Comparison of ENCODE assay signal across 8 cellular contexts in genomic region chr7:148772297-148773089, GRCh38.
DNase-seq lines count a peak whose midpoint lies in the region; ATAC-seq and TF ChIP-seq lines count a peak whose summit lies in the region.

No MANE protein-coding gene starts in this region.

- H2AFZ ChIP-seq in MM.1S (ENCODE audit: low read length), result no peak overlapping the region

- peak; percentile 68 for DNase-seq in MM.1S
- no peak for DNase-seq in activated naive CD8-positive, alpha-beta T cell treated with anti-CD3 and anti-CD28 coated beads, Interleukin-2, amount 50 U/mL, for 24 hours
- DNase-seq in neural crest cell (ENCODE audit: low read depth, low spot score), result no peak
- DNase-seq in CD1c-positive myeloid dendritic cell (ENCODE audit: extremely low spot score), result no peak
- no peak for DNase-seq in NCI-H1092 (lab: John Stamatoyannopoulos, UW)
- no peak for DNase-seq in NCI-H510A treated with DMSO at 0.1 percent for 48 hours (lab: John Stamatoyannopoulos, UW)
- DNase-seq in DMS79 (lab: John Stamatoyannopoulos, UW), result no peak

- H3K4me2 ChIP-seq in BLaER1 treated with 17β-estradiol and CSF1 and Interleukin-3, amounts not matched to agents 10 nM and 100 nM, result peak overlapping the region; percentile 40 to 68 (median 55)
- H3K4me2 ChIP-seq in MM.1S (ENCODE audit: low read depth, low read length), result peak overlapping the region; percentile 30; the same call in 1 of the 2 replicates

- H3K27me3 Mint-ChIP-seq in activated naive CD8-positive, alpha-beta T cell treated with anti-CD3 and anti-CD28 coated beads, Interleukin-2, amount 50 U/mL, for 24 hours, result no peaks in the 10 kb centered on the region
- no peaks in the 10 kb centered on the region for H3K27me3 Mint-ChIP-seq in neural crest cell (ENCODE audit: low read depth)

- peaks cover 24% of the 10 kb centered on the region for H3K4me1 Mint-ChIP-seq in activated naive CD8-positive, alpha-beta T cell treated with anti-CD3 and anti-CD28 coated beads, Interleukin-2, amount 50 U/mL, for 24 hours
- peaks cover 13% of the 10 kb centered on the region for H3K4me1 Mint-ChIP-seq in neural crest cell

- H3K4me3 Mint-ChIP-seq in activated naive CD8-positive, alpha-beta T cell treated with anti-CD3 and anti-CD28 coated beads, Interleukin-2, amount 50 U/mL, for 24 hours, result no peak overlapping the region
- no peak overlapping the region for H3K4me3 Mint-ChIP-seq in neural crest cell

- peaks cover 34% of the 10 kb centered on the region for H3F3A ChIP-seq in MM.1S (ENCODE audit: insufficient read depth, low read length)

- no peak overlapping the region for H3K27ac ChIP-seq in BLaER1 treated with 17β-estradiol and CSF1 and Interleukin-3, amounts not matched to agents 10 nM and 100 nM
- peak overlapping the region; percentile 81 for H3K27ac ChIP-seq in MM.1S (ENCODE audit: low read length)

- H3K4me1 ChIP-seq in BLaER1 treated with 17β-estradiol and CSF1 and Interleukin-3, amounts not matched to agents 10 nM and 100 nM, result peaks cover 16 to 22% (median 19%) of the 10 kb centered on the region in 10 experiments
- peaks cover 25% of the 10 kb centered on the region for H3K4me1 ChIP-seq in MM.1S (ENCODE audit: low read length)

- H4K20me1 ChIP-seq in BLaER1 treated with 17β-estradiol and CSF1 and Interleukin-3, amounts not matched to agents 10 nM and 100 nM, result peaks cover 15 to 51% (median 36%) of the 10 kb centered on the region in 11 experiments; a peak in 20 of 22 replicates
- H4K20me1 ChIP-seq in MM.1S (ENCODE audit: insufficient read depth, low read length), result no peaks in the 10 kb centered on the region; the same call in 1 of the 2 replicates

- H3K27me3 ChIP-seq in BLaER1 treated with 17β-estradiol and CSF1 and Interleukin-3, amounts not matched to agents 10 nM and 100 nM, result no peaks in the 10 kb centered on the region
- no peaks in the 10 kb centered on the region for H3K27me3 ChIP-seq in MM.1S (replicated peaks; ENCODE audit: insufficient read depth, low read length)

- peak; percentile 93 for ATAC-seq in activated naive CD8-positive, alpha-beta T cell treated with anti-CD3 and anti-CD28 coated beads, Interleukin-2, amount 50 U/mL, for 24 hours

- peaks cover 80% of the 10 kb centered on the region for H3K79me2 ChIP-seq in MM.1S (ENCODE audit: low read length)

- H3K9ac ChIP-seq in BLaER1 treated with 17β-estradiol and CSF1 and Interleukin-3, amounts not matched to agents 10 nM and 100 nM, result no peak overlapping the region; a peak in 1 of 22 replicates
- H3K9ac ChIP-seq in MM.1S (ENCODE audit: low read length), result peak overlapping the region; percentile 17; the same call in 1 of the 2 replicates

- no peaks in the 10 kb centered on the region for H3K9me2 ChIP-seq in MM.1S (replicated peaks; ENCODE audit: insufficient read depth, low read length)

- peak overlapping the region; percentile 40 for H3K27ac Mint-ChIP-seq in activated naive CD8-positive, alpha-beta T cell treated with anti-CD3 and anti-CD28 coated beads, Interleukin-2, amount 50 U/mL, for 24 hours
- H3K27ac Mint-ChIP-seq in neural crest cell (ENCODE audit: unreplicated experiment), result peak overlapping the region; percentile 70

- peaks cover 56% of the 10 kb centered on the region for H3K36me3 Mint-ChIP-seq in activated naive CD8-positive, alpha-beta T cell treated with anti-CD3 and anti-CD28 coated beads, Interleukin-2, amount 50 U/mL, for 24 hours (ENCODE audit: low read depth)
- peaks cover 3% of the 10 kb centered on the region for H3K36me3 Mint-ChIP-seq in neural crest cell (ENCODE audit: low read depth)

- no peaks in the 10 kb centered on the region for H3K9me3 ChIP-seq in BLaER1 treated with 17β-estradiol and CSF1 and Interleukin-3, amounts not matched to agents 10 nM and 100 nM (replicated peaks in 1 of 11)
- no peaks in the 10 kb centered on the region for H3K9me3 ChIP-seq in MM.1S (replicated peaks; ENCODE audit: insufficient read depth, low read length)

- H3K4me3 ChIP-seq in BLaER1 treated with 17β-estradiol and CSF1 and Interleukin-3, amounts not matched to agents 10 nM and 100 nM, result no peak overlapping the region
- H3K4me3 ChIP-seq in MM.1S (ENCODE audit: low read length), result no peak overlapping the region

- no peaks in the 10 kb centered on the region for H3K9me3 Mint-ChIP-seq in activated naive CD8-positive, alpha-beta T cell treated with anti-CD3 and anti-CD28 coated beads, Interleukin-2, amount 50 U/mL, for 24 hours
- H3K9me3 Mint-ChIP-seq in neural crest cell, result no peaks in the 10 kb centered on the region

- no peak for TF ChIP-seq CTCF in MM.1S (IDR thresholded peaks at IDR 0.05; ENCODE audit: low read length)
- no peak for TF ChIP-seq CTCF in neural crest cell (conservative IDR thresholded peaks at IDR 0.05)

- peaks cover 80 to 98% (median 91%) of the 10 kb centered on the region in 11 experiments for H3K36me3 ChIP-seq in BLaER1 treated with 17β-estradiol and CSF1 and Interleukin-3, amounts not matched to agents 10 nM and 100 nM
- H3K36me3 ChIP-seq in MM.1S (replicated peaks; ENCODE audit: insufficient read depth, low read length), result peaks cover 20% of the 10 kb centered on the region; the same call in 1 of the 2 replicates
